ENCODE assay signal across 23 cellular contexts in genomic region chr12:109818253-109818652, GRCh38.
"Had no signal": no experiment of that assay in that cellular context is flagged by ENCODE, and none has a peak within 500 bp of the region (broad histone marks: within the 10 kb centered on the region; RNA-seq: fewer than 3 reads in every experiment).

No MANE protein-coding gene starts in this region.

- DNase-seq: hippocampal formation; left colon; lower lobe of right lung; mesendoderm; naive B cell; natural killer cell; nephron progenitor cell; ovary; retina; right cardiac atrium; sigmoid colon; small intestine; spleen; stimulated activated CD4-positive, alpha-beta T cell treated with anti-CD3 and anti-CD28 coated beads, Interleukin-4, amount 100 ng/mL, for 24 hours; stimulated activated naive CD4-positive, alpha-beta T cell treated with Interleukin-2 at 50 U/mL for 16 hours; stimulated activated naive CD8-positive, alpha-beta T cell treated with anti-CD3 and anti-CD28 coated beads, Interleukin-15, amount 100 ng/mL, for 72 hours; substantia nigra; uterus had no signal

- ATAC-seq: left colon; natural killer cell; right cardiac atrium; stimulated activated effector memory CD8-positive, alpha-beta T cell treated with anti-CD3 and anti-CD28 coated beads, Interleukin-12 subunit alpha, Interleukin-12 subunit beta, amount 100 ng/mL, for 72 hours; stimulated activated naive CD8-positive, alpha-beta T cell treated with anti-CD3 and anti-CD28 coated beads, Interleukin-15, amount 100 ng/mL, for 72 hours had no signal

- H2AFZ ChIP-seq: neural progenitor cell had no signal

- FAIRE-seq: kidney, small intestine had no signal

- H3K9ac ChIP-seq: neural progenitor cell had no signal

- H3K4me2 ChIP-seq: neural progenitor cell had no signal

- H3K27ac ChIP-seq: left lung, lower lobe of right lung, neural progenitor cell, ovary, sigmoid colon, spleen, tibial nerve, uterus had no signal

- H3K36me3 ChIP-seq: left lung, lower lobe of right lung, neural progenitor cell, ovary, sigmoid colon, spleen, tibial nerve, uterus had no signal

- H3K4me1 ChIP-seq: lower lobe of right lung, sigmoid colon, spleen, uterus had no signal

- H3K4me3 ChIP-seq: left lung, lower lobe of right lung, neural progenitor cell, ovary, sigmoid colon, spleen, tibial nerve, uterus had no signal

- H3K9me3 ChIP-seq: left lung, lower lobe of right lung, ovary, sigmoid colon, spleen, tibial nerve, uterus had no signal

- H3K27me3 ChIP-seq: neural progenitor cell, ovary, uterus had no signal
